ENCODE assay signal across 8 cellular contexts in the genomic region with DNA sequence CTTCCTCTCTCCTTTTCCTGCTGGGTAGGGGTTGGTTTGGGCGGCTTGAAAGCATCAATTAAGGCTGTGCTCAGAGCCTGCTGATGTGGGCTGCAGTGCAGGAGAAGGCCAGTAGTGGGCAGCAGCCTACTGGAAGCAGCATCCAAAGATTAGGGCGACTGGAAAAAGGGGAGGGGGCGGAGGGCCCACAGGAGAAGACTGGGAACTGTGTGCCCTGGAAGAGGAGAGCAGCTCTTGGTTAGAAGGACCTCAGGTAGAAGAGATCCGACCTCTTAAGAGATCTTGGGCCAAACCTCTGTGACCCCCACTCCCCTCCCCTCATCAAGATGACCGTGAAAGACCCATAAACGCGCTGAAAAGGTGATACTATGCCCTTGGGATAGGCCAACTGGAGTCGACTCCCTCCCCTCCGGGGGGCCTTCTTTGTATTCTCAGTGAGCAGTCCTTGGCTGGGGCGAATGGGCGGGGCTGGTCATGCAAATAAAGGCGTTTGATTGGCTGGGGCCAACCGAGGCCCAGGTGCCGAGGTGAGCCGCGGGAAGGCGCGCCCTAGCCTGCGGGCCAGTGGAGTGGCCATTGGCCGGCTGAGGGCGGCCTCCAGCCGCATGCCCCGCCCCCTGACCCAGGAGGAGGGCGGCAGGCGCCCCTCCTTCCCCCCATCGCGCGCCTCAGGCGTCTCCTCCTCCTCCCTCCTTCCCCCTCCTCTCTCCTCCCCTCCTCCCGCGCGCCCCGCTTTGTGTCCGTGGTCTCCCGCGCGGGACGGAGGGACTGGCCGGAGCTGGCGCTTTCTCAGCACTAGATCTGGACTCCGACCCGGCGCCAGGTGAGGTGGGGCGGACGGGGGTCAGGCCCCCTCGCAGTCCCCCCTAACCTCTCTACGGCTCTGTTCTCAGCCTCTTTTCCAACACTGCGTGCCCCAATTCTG. TPM values are rescaled to one million over a fixed set of nuclear protein-coding genes. Genes with fewer than 3 reads are reported as not detected.
DNase-seq lines count a peak whose midpoint lies in the region; ATAC-seq, FAIRE-seq and TF ChIP-seq lines count a peak whose summit lies in the region.

No MANE protein-coding gene starts in this region.

- peak; percentile 62 for ATAC-seq in HG02763 (IDR thresholded peaks at IDR 0.05; ENCODE audit: unreplicated experiment)
- ATAC-seq in central memory CD8-positive, alpha-beta T cell (replicated peaks; ENCODE audit: extremely low read depth, poor library complexity, severe bottlenecking), result peak; percentile 68
- no peak for ATAC-seq in GM18873 (IDR thresholded peaks at IDR 0.05; ENCODE audit: low FRiP score, unreplicated experiment)

- H3K27me3 ChIP-seq in layer of hippocampus (ENCODE audit: control insufficient read depth, insufficient read depth, low read length), result no peaks in the 10 kb centered on the region

- peak overlapping the region; percentile 93 for H3K27ac Mint-ChIP-seq in central memory CD8-positive, alpha-beta T cell (ENCODE audit: low read depth)

- H3K27me3 Mint-ChIP-seq in central memory CD8-positive, alpha-beta T cell, result no peaks in the 10 kb centered on the region

- no peaks in the 10 kb centered on the region for H3K9me3 Mint-ChIP-seq in central memory CD8-positive, alpha-beta T cell

- TF ChIP-seq POLR2A in GM12891 (IDR thresholded peaks at IDR 0.05; ENCODE audit: low read depth, low read length), result no peak

- peak; percentile 93 for FAIRE-seq in GM12891 (lab: Jason Lieb, UNC)

- peak overlapping the region; percentile 30 for H3K27ac ChIP-seq in layer of hippocampus (ENCODE audit: low read depth, low read length)

- peak overlapping the region; percentile 86 for H3K4me3 Mint-ChIP-seq in central memory CD8-positive, alpha-beta T cell

- peaks cover 8% of the 10 kb centered on the region for H3K36me3 Mint-ChIP-seq in central memory CD8-positive, alpha-beta T cell (ENCODE audit: insufficient read depth)

- no peak for DNase-seq in GM12891 (ENCODE audit: insufficient read length, low spot score)
- peak; percentile 66 to 67 for DNase-seq in NCI-H1930 (lab: John Stamatoyannopoulos, UW)
- peak; percentile 54 for DNase-seq in UCSD-AML1 (lab: John Stamatoyannopoulos, UW; ENCODE audit: unreplicated experiment)
- peak; percentile 45 to 55 for DNase-seq in central memory CD8-positive, alpha-beta T cell (ENCODE audit: low spot score in 2 of 2)
- peak in 2 of 3 donors; percentile 37 to 56 for DNase-seq in stimulated activated CD4-positive, alpha-beta T cell treated with anti-CD3 and anti-CD28 coated beads, TNF-alpha, amount 100 ng/mL, for 48 hours (ENCODE audit: low read depth in 3 of 3)

- peaks cover 49% of the 10 kb centered on the region for H3K4me1 Mint-ChIP-seq in central memory CD8-positive, alpha-beta T cell

TF ChIP-seq in GM12891, 5 proteins besides CTCF, POLR2A, EP300 and RAD21:
- TF ChIP-seq TAF1 (IDR thresholded peaks at IDR 0.05; ENCODE audit: low read depth, low read length) (no peak), PAX5 (IDR thresholded peaks at IDR 0.05; ENCODE audit: insufficient read depth, low read length, severe bottlenecking) (no peak), POLR2AphosphoS5 (IDR thresholded peaks at IDR 0.05; ENCODE audit: low read depth, low read length) (no peak), POU2F2 (IDR thresholded peaks at IDR 0.05; ENCODE audit: low read depth, low read length) (no peak), SPI1 (IDR thresholded peaks at IDR 0.05; ENCODE audit: low read depth, low read length) (no peak)

RNA-seq across cellular contexts. Expression of a gene that starts 10.1 kb away (rescaled TPM):
- 0.47 TPM for polyA plus RNA-seq in GM12891 (2012; ENCODE audit: low read depth, missing spikeins)

RNA-seq across cellular contexts. Expression of a gene that starts 31.6 kb away (rescaled TPM):
- not detected for polyA plus RNA-seq in GM12891 (2012; ENCODE audit: low read depth, missing spikeins)
